ENCODE assay signal across 20 cellular contexts in the genomic region with DNA sequence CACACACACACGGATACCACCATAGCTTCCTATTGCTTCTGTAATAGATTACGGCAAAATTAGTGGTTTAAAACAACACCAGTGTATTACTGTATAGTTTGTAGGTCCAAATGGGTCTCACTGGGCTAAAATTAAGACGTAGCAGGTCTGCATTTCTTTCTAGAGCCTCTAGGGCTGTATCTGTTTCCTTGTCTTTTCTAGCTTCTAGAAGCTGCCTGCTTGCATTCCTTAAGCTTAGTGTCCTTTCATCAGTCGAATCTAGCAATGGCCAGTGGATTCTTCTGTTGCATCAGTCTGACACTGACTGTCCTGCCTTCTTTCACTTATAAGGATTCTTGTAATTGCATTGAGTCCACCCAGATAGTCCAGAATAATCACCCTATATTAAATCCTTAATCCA.
DNase-seq lines count a peak whose midpoint lies in the region; TF ChIP-seq lines count a peak whose summit lies in the region.
"Had no signal": no experiment of that assay in that cellular context is flagged by ENCODE, and none has a peak within 500 bp of the region (broad histone marks: within the 10 kb centered on the region; RNA-seq: fewer than 3 reads in every experiment).

No MANE protein-coding gene starts in this region.

- no CpG with 5 or more reads among the region's 4 CpGs for WGBS in mesendoderm (ENCODE audit: extremely low coverage, insufficient coverage, low lambda C conversion rate)

- no peak overlapping the region for H3K23ac ChIP-seq in mesendoderm (ENCODE audit: low read length)

- no peak overlapping the region for H2BK120ac ChIP-seq in mesendoderm (ENCODE audit: low read depth, low read length)

- no peak overlapping the region for H3K56ac ChIP-seq in mesendoderm (ENCODE audit: low read length)

- 0 out of 2 replicates have a peak, but pooled peaks have one; percentile 6 for TF ChIP-seq CTCF in 22Rv1 (IDR thresholded peaks at IDR 0.05)
- no peak for TF ChIP-seq CTCF in epithelial cell of esophagus (IDR thresholded peaks at IDR 0.05; ENCODE audit: insufficient read depth, low read depth, low read length, missing control alignments)

- H3K79me2 ChIP-seq in mesendoderm (ENCODE audit: control insufficient read depth, insufficient read depth, low read length): no peaks in the 10 kb centered on the region

- no peak overlapping the region for H3K18ac ChIP-seq in mesendoderm (ENCODE audit: low read length)

- H2AK5ac ChIP-seq in mesendoderm (ENCODE audit: low read length): no peak overlapping the region

- no peak overlapping the region for H3K9ac ChIP-seq in mesendoderm (ENCODE audit: low read length)
- H3K9ac ChIP-seq: BLaER1 had no signal

- H3K9me3 Mint-ChIP-seq in activated naive CD8-positive, alpha-beta T cell treated with anti-CD3 and anti-CD28 coated beads for 36 hours: peaks cover 4% of the 10 kb centered on the region

- H3K4me3 ChIP-seq in epithelial cell of esophagus (ENCODE audit: low read length): no peak overlapping the region
- H3K4me3 ChIP-seq in mesendoderm (ENCODE audit: low read length): no peak overlapping the region
- H3K4me3 ChIP-seq: BLaER1, K562, SJCRH30 had no signal

- no peak overlapping the region for H4K8ac ChIP-seq in mesendoderm (ENCODE audit: low read depth, low read length)

- no peak overlapping the region for H3K4me3 Mint-ChIP-seq in activated naive CD8-positive, alpha-beta T cell treated with anti-CD3 and anti-CD28 coated beads for 36 hours
- H3K4me3 Mint-ChIP-seq: CD8-positive, alpha-beta memory T cell had no signal

- no peak overlapping the region for H2BK15ac ChIP-seq in mesendoderm (replicated peaks; ENCODE audit: low read depth)

- H3K4me1 ChIP-seq in mesendoderm (ENCODE audit: control insufficient read depth, low read depth, low read length): no peaks in the 10 kb centered on the region
- H3K4me1 ChIP-seq: BLaER1, SJCRH30 had no signal

- H3K27me3 ChIP-seq in mesendoderm (ENCODE audit: insufficient read depth, low read length, poor library complexity): no peaks in the 10 kb centered on the region
- H3K27me3 ChIP-seq: BLaER1, SJCRH30 had no signal

- H3K4ac ChIP-seq in mesendoderm (ENCODE audit: low read depth, low read length): no peak overlapping the region

- no peaks in the 10 kb centered on the region for H3K36me3 Mint-ChIP-seq in activated naive CD8-positive, alpha-beta T cell treated with anti-CD3 and anti-CD28 coated beads for 36 hours
- H3K36me3 Mint-ChIP-seq: CD8-positive, alpha-beta memory T cell had no signal

- no peaks in the 10 kb centered on the region for H3K79me1 ChIP-seq in mesendoderm (ENCODE audit: low read length)

- H3K27ac Mint-ChIP-seq in activated naive CD8-positive, alpha-beta T cell treated with anti-CD3 and anti-CD28 coated beads for 36 hours: no peak overlapping the region
- H3K27ac Mint-ChIP-seq: CD8-positive, alpha-beta memory T cell had no signal

- no peak overlapping the region for H2BK5ac ChIP-seq in mesendoderm (ENCODE audit: low read length)

- no peak overlapping the region for H3K4me2 ChIP-seq in mesendoderm (ENCODE audit: low read length)
- H3K4me2 ChIP-seq: BLaER1 had no signal

- H4K5ac ChIP-seq in mesendoderm (ENCODE audit: low read length): no peak overlapping the region

- no peaks in the 10 kb centered on the region for H3K4me1 Mint-ChIP-seq in activated naive CD8-positive, alpha-beta T cell treated with anti-CD3 and anti-CD28 coated beads for 36 hours
- H3K4me1 Mint-ChIP-seq: CD8-positive, alpha-beta memory T cell had no signal

- H3K27ac ChIP-seq in 22Rv1 (no peak overlapping the region), mesendoderm (ENCODE audit: low read depth, low read length) (no peak overlapping the region)
- H3K27ac ChIP-seq: BLaER1, SJCRH30 had no signal

- H3K36me3 ChIP-seq in mesendoderm (ENCODE audit: control insufficient read depth, insufficient read depth, low read length): no peaks in the 10 kb centered on the region
- H3K36me3 ChIP-seq: BLaER1, SJCRH30 had no signal

- no peaks in the 10 kb centered on the region for H3K27me3 Mint-ChIP-seq in activated naive CD8-positive, alpha-beta T cell treated with anti-CD3 and anti-CD28 coated beads for 36 hours
- H3K27me3 Mint-ChIP-seq: CD8-positive, alpha-beta memory T cell had no signal

- peak; percentile 22 for DNase-seq in HT-29 (ENCODE audit: low spot score)
- peak; percentile 3 for DNase-seq in epithelial cell of esophagus (ENCODE audit: low read depth)
- DNase-seq in mesendoderm: peak; percentile 81
- no peak for DNase-seq in activated naive CD8-positive, alpha-beta T cell treated with anti-CD3 and anti-CD28 coated beads for 36 hours
- DNase-seq in GF-D8 (lab: John Stamatoyannopoulos, UW): no peak
- DNase-seq in stimulated activated CD4-positive, alpha-beta T cell treated with anti-CD3 and anti-CD28 coated beads, Interleukin-2, amount 100 ng/mL, for 48 hours: no peak
- DNase-seq in NCI-H1092 treated with DMSO at 0.1 percent for 48 hours (lab: John Stamatoyannopoulos, UW): no peak
- DNase-seq: CD8-positive, alpha-beta memory T cell; DND-41; MV-4-11; NCI-H1436; NCI-H2029; NCI-H2171; NCI-H446; NCI-H69; RPMI8226; SJCRH30 had no signal

Comparison
In these comparisons a context has a peak if more than half of its experiments do, and no peak if none do; other contexts are left out.
1. DNase-seq: peak in HT-29 (single experiment), epithelial cell of esophagus (single experiment) and mesendoderm (single experiment); none in activated naive CD8-positive, alpha-beta T cell treated with anti-CD3 and anti-CD28 coated beads for 36 hours (single experiment), GF-D8 (single experiment), stimulated activated CD4-positive, alpha-beta T cell treated with anti-CD3 and anti-CD28 coated beads, Interleukin-2, amount 100 ng/mL, for 48 hours (0 of 2) and NCI-H1092 treated with DMSO at 0.1 percent for 48 hours (single experiment).